9 cellular contexts compared by ENCODE assay signal in genomic region chr10:110503528-110504110, GRCh38. TPM values are rescaled to one million over a fixed set of nuclear protein-coding genes. Genes with fewer than 3 reads are reported as not detected.
A peak's percentile ranks its signal among the peaks of the same experiment; 100 is the strongest.
DNase-seq lines count a peak whose midpoint lies in the region; ATAC-seq and TF ChIP-seq lines count a peak whose summit lies in the region.
"Had no signal": no experiment of that assay in that cellular context is flagged by ENCODE, and none has a peak within 500 bp of the region (broad histone marks: within the 10 kb centered on the region; RNA-seq: fewer than 3 reads in every experiment).

No MANE protein-coding gene starts in this region.

- peaks cover 95% of the 10 kb centered on the region for H3K4me1 Mint-ChIP-seq in activated T-cell treated with anti-CD3 and anti-CD28 coated beads, Interleukin-2, amount 50 U/mL, for 24 hours (ENCODE audit: low read depth)

- peak overlapping the region; percentile 98 for H3K4me3 Mint-ChIP-seq in activated T-cell treated with anti-CD3 and anti-CD28 coated beads, Interleukin-2, amount 50 U/mL, for 24 hours

- ATAC-seq in GM21360 (IDR thresholded peaks at IDR 0.05; ENCODE audit: unreplicated experiment) (no peak), HG02852 (IDR thresholded peaks at IDR 0.05; ENCODE audit: unreplicated experiment) (no peak)

- no peaks in the 10 kb centered on the region for H3K9me3 Mint-ChIP-seq in activated T-cell treated with anti-CD3 and anti-CD28 coated beads, Interleukin-2, amount 50 U/mL, for 24 hours

- H3K27ac ChIP-seq in VCaP = peak overlapping the region; percentile 63
- peak overlapping the region; percentile 20 to 93 (median 89) for H3K27ac ChIP-seq in stomach

- no peak for TF ChIP-seq CTCF in VCaP (conservative IDR thresholded peaks at IDR 0.05)
- no peak for TF ChIP-seq CTCF in fibroblast of pulmonary artery (IDR thresholded peaks at IDR 0.05; ENCODE audit: low read length, missing control alignments)
- TF ChIP-seq CTCF in stomach (IDR thresholded peaks at IDR 0.05) = no peak

- H3K4me3 ChIP-seq in fibroblast of pulmonary artery (replicated peaks; ENCODE audit: low read depth, low read length) = peak overlapping the region; percentile 15
- H3K4me3 ChIP-seq in stomach = no peak overlapping the region

- no peaks in the 10 kb centered on the region for H3K27me3 Mint-ChIP-seq in activated T-cell treated with anti-CD3 and anti-CD28 coated beads, Interleukin-2, amount 50 U/mL, for 24 hours

- H3K36me3 ChIP-seq in stomach = peaks cover 6 to 22% (median 17%) of the 10 kb centered on the region in 4 donors

- peaks cover 0 to 10% (median 4%) of the 10 kb centered on the region in 3 donors for H3K27me3 ChIP-seq in stomach

- WGBS in stomach, 5 donors = 30 to 42% (median 37%) methylated on average over 4 of the region's 4 CpGs

- intact Hi-C loops in stomach (cut with DNase I; ENCODE audit: low total_unique reads) = no loop called here

- H3K4me1 ChIP-seq in stomach = peaks cover 49 to 68% (median 63%) of the 10 kb centered on the region in 4 donors

- no peak for TF ChIP-seq POLR2A in stomach (IDR thresholded peaks at IDR 0.05)

- H3K27ac Mint-ChIP-seq in activated T-cell treated with anti-CD3 and anti-CD28 coated beads, Interleukin-2, amount 50 U/mL, for 24 hours = peak overlapping the region; percentile 98

- no peaks in the 10 kb centered on the region for H3K9me3 ChIP-seq in stomach

- H3K36me3 Mint-ChIP-seq in activated T-cell treated with anti-CD3 and anti-CD28 coated beads, Interleukin-2, amount 50 U/mL, for 24 hours (ENCODE audit: low read depth) = peaks cover 100% of the 10 kb centered on the region

- no peak for TF ChIP-seq EP300 in stomach (IDR thresholded peaks at IDR 0.05)

- no peak for DNase-seq in activated T-cell treated with anti-CD3 and anti-CD28 coated beads, Interleukin-2, amount 50 U/mL, for 24 hours
- DNase-seq in activated T-cell treated with anti-CD3 and anti-CD28 coated beads, Interleukin-2, amount 50 U/mL, for 48 hours = no peak
- DNase-seq in fibroblast of pulmonary artery (ENCODE audit: low read depth) (no peak), stomach (no peak), NCI-H146 treated with DMSO at 0.1 percent for 48 hours (lab: John Stamatoyannopoulos, UW; ENCODE audit: unreplicated experiment) (no peak)
- DNase-seq: NCI-H345 had no signal

RNA-seq across cellular contexts. Expression of gene DUSP5, which starts 5.9 kb away (rescaled TPM):
- 10 to 100 TPM in 3 of 5 donors, 1 to 10 TPM in 1, under 1 TPM in 1; 0.58 to 22.3 (median 10.7) TPM for total RNA-seq in stomach
- polyA plus RNA-seq in stomach = 10 to 100 TPM in 2 of 3 donors, 1 to 10 TPM in 1; 9.9 to 23.2 (median 10.4) TPM
